8 cellular contexts compared by ENCODE assay signal in the genomic region with DNA sequence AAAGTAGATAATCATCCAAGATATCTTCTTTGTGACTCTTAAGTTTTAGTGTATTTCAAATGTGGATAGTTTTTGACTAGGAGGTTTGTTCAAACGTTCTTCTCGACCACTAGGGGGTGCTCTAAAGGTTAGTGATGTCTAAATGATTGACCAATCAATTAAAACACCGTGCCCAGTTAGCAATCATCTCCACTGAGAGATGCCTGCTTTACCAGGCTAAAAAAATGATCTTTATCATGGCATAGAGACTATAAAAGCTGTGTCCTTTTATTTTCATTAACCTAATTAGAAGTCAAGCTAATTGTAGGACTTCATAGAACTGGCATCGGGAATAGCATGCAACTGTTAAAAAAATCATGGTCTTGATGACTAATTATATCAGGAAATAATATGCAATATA.
DNase-seq lines count a peak whose midpoint lies in the region; ATAC-seq and TF ChIP-seq lines count a peak whose summit lies in the region.

No MANE protein-coding gene starts in this region.

- no peak for ATAC-seq in HG02571 (IDR thresholded peaks at IDR 0.05; ENCODE audit: unreplicated experiment)

- TF ChIP-seq EP300 in transverse colon (IDR thresholded peaks at IDR 0.05; ENCODE audit: low read depth), result no peak

- no peaks in the 10 kb centered on the region for H3K27me3 ChIP-seq in transverse colon

- in situ Hi-C loops in transverse colon (cut with MboI; ENCODE audit: low pct_ligation_motif_present in 1 of 4, low pct_unique_long_range_greater_than_20kb in 1 of 4, low sequenced_read_pairs in 3 of 4), result no loop called here

- TF ChIP-seq CTCF in C4-2B (conservative IDR thresholded peaks at IDR 0.05), result peak; percentile 85
- TF ChIP-seq CTCF in GM20000 (IDR thresholded peaks at IDR 0.05; ENCODE audit: extremely low read depth, missing control alignments), result no peak
- TF ChIP-seq CTCF in transverse colon (IDR thresholded peaks at IDR 0.05), result peak; percentile 70 to 82 (median 74)

- no peak for TF ChIP-seq POLR2A in transverse colon (IDR thresholded peaks at IDR 0.05)

- no peaks in the 10 kb centered on the region for H3K36me3 ChIP-seq in transverse colon

- intact Hi-C loops in transverse colon (cut with DNase I; ENCODE audit: low total_unique reads), result no loop called here

- 19 to 23% methylated on average over 4 of the region's 4 CpGs for WGBS in transverse colon (ENCODE audit: low coverage in 1 of 2), 2 donors

- no peak overlapping the region for H3K4me3 ChIP-seq in transverse colon

- peak; percentile 54 for DNase-seq in GM20000 (ENCODE audit: low spot score)
- peak; percentile 65 for DNase-seq in NCI-H510A treated with DMSO at 0.1 percent for 48 hours (lab: John Stamatoyannopoulos, UW)
- DNase-seq in amniotic stem cell (lab: John Stamatoyannopoulos, UW), result peak; percentile 64
- peak; percentile 75 for DNase-seq in kidney tubule cell (ENCODE audit: low spot score)
- DNase-seq in transverse colon, result no peak
- DNase-seq in GDM1 (lab: John Stamatoyannopoulos, UW), result no peak

- H3K27ac ChIP-seq in C4-2B (no peak overlapping the region), transverse colon (peak overlapping the region; percentile 73 to 81 (median 79))

- no peaks in the 10 kb centered on the region for H3K9me3 ChIP-seq in transverse colon

- H3K4me1 ChIP-seq in transverse colon, result peaks cover 17 to 84% (median 36%) of the 10 kb centered on the region in 4 donors

Comparison
In these comparisons a context has a peak if more than half of its experiments do, and no peak if none do; other contexts are left out.
1. DNase-seq: peak in GM20000 (single experiment), NCI-H510A treated with DMSO at 0.1 percent for 48 hours (single experiment), amniotic stem cell (single experiment) and kidney tubule cell (single experiment); none in transverse colon (single experiment) and GDM1 (single experiment).